ENCODE assay signal across 8 cellular contexts in genomic region chr3:50358927-50359759, GRCh38. TPM values are rescaled to one million over a fixed set of nuclear protein-coding genes. Genes with fewer than 3 reads are reported as not detected.
DNase-seq lines count a peak whose midpoint lies in the region; ATAC-seq and TF ChIP-seq lines count a peak whose summit lies in the region.

TSS of gene TMEM115 (minus strand) at chr3:50359521. CDS start at chr3:50359063, 458 bp downstream.

- DNase-seq in AG09309 (ENCODE audit: low read depth) (peak; percentile 96), NCI-H446 (lab: John Stamatoyannopoulos, UW) (peak; percentile 84 to 94), inferior parietal cortex (ENCODE audit: extremely low spot score) (peak; percentile 99), spleen (peak; percentile 99)
- DNase-seq in activated CD4-positive, CD25-positive, alpha-beta regulatory T cell treated with anti-CD3 and anti-CD28 coated beads, Interleukin-2, amount 50 U/mL, for 16 hours (ENCODE audit: low read depth, low spot score) = peak; percentile 96
- DNase-seq in central memory CD8-positive, alpha-beta T cell (ENCODE audit: low spot score in 2 of 2) = peak; percentile 80 to 92

- peak in 2 of 3 donors; percentile 12 to 54 for TF ChIP-seq POLR2A in spleen (IDR thresholded peaks at IDR 0.05)

- H3K9me3 ChIP-seq in spleen = no peaks in the 10 kb centered on the region

- peak within 1 kb of the TSS; percentile 70 to 93 (median 89) for H3K27ac ChIP-seq in spleen

- H3K4me1 ChIP-seq in spleen = peaks cover 29 to 60% (median 48%) of the 10 kb centered on the region in 6 donors

- no peaks in the 10 kb centered on the region for H3K27me3 ChIP-seq in spleen (replicated peaks in 1 of 7)

- H3K4me1 Mint-ChIP-seq in central memory CD8-positive, alpha-beta T cell = peaks cover 44% of the 10 kb centered on the region

- intact Hi-C loops in spleen (cut with DNase I; ENCODE audit: low total_unique reads) = no loop called here

- H3K9me3 Mint-ChIP-seq in central memory CD8-positive, alpha-beta T cell = no peaks in the 10 kb centered on the region

- peak; percentile 99 for ATAC-seq in GM19025 (IDR thresholded peaks at IDR 0.05; ENCODE audit: low read depth, unreplicated experiment)
- ATAC-seq in HG03342 (IDR thresholded peaks at IDR 0.05; ENCODE audit: unreplicated experiment) = peak; percentile 99
- peak; percentile 100 for ATAC-seq in central memory CD8-positive, alpha-beta T cell (replicated peaks; ENCODE audit: extremely low read depth, poor library complexity, severe bottlenecking)

- 1 to 2% (median 1%) methylated on average over 17 to 62 of the region's 62 CpGs for WGBS in spleen, 5 donors

- peak within 1 kb of the TSS; percentile 64 for H3K4me3 ChIP-seq in AG09309 (ENCODE audit: control insufficient read depth, low read depth, low read length)
- peak within 1 kb of the TSS; percentile 61 to 97 (median 86) for H3K4me3 ChIP-seq in spleen

- peak within 1 kb of the TSS; percentile 98 for H3K27ac Mint-ChIP-seq in central memory CD8-positive, alpha-beta T cell (ENCODE audit: low read depth)

- H3K36me3 ChIP-seq in spleen = peaks cover 0 to 45% (median 24%) of the 10 kb centered on the region in 6 donors

- peak within 1 kb of the TSS; percentile 97 for H3K4me3 Mint-ChIP-seq in central memory CD8-positive, alpha-beta T cell

- TF ChIP-seq CTCF in AG09309 (IDR thresholded peaks at IDR 0.05; ENCODE audit: control insufficient read depth, insufficient read depth, low read depth, low read length, missing control alignments) (no peak), spleen (IDR thresholded peaks at IDR 0.05 in 8 of 11, conservative IDR thresholded peaks at IDR 0.05 in 3 of 11) (peak in 1 of 11 experiments; percentile 23)

- H3K36me3 Mint-ChIP-seq in central memory CD8-positive, alpha-beta T cell (ENCODE audit: insufficient read depth) = peaks cover 13% of the 10 kb centered on the region

- no peaks in the 10 kb centered on the region for H3K27me3 Mint-ChIP-seq in central memory CD8-positive, alpha-beta T cell

RNA-seq across cellular contexts. Expression of gene TMEM115, which starts in this region (rescaled TPM):
- total RNA-seq in spleen = 10 to 100 TPM; 22.6 to 49.2 (median 35.1) TPM
- polyA plus RNA-seq in spleen = 10 to 100 TPM; 14.0 to 22.1 (median 17.2) TPM

Comparison
In these comparisons a context has a peak if more than half of its experiments do, and no peak if none do; other contexts are left out.
1. Peak in every context shown above with its lines: DNase-seq, ATAC-seq, H3K4me3 ChIP-seq and H3K27ac ChIP-seq.